ENCODE assay signal across 29 cellular contexts in genomic region chr4:94960703-94961102, GRCh38.
"Had no signal": no experiment of that assay in that cellular context is flagged by ENCODE, and none has a peak within 500 bp of the region (broad histone marks: within the 10 kb centered on the region; RNA-seq: fewer than 3 reads in every experiment).

No MANE protein-coding gene starts in this region.

- H3K36me3 ChIP-seq: brain microvascular endothelial cell, gastroesophageal sphincter, neural progenitor cell, stomach, thyroid gland, upper lobe of left lung, WERI-Rb-1 had no signal

- H3K27me3 ChIP-seq: brain microvascular endothelial cell, gastroesophageal sphincter, neural progenitor cell, stomach, thyroid gland, upper lobe of left lung had no signal

- H3K36me3 Mint-ChIP-seq: activated CD4-positive, alpha-beta memory T cell treated with anti-CD3 and anti-CD28 coated beads for 36 hours; activated naive CD8-positive, alpha-beta T cell treated with anti-CD3 and anti-CD28 coated beads for 36 hours; stimulated activated memory B cell treated with anti-CD40 and anti-IgM and Interleukin-4, amounts not matched to agents 10 μg/mL and 1 μg/mL and 100 μg/mL, for 72 hours had no signal

- H2AFZ ChIP-seq: neural progenitor cell had no signal

- H3K4me1 ChIP-seq: stomach, thyroid gland, upper lobe of left lung had no signal

- H3K4me2 ChIP-seq: neural progenitor cell had no signal

- H3K4me3 Mint-ChIP-seq: activated CD4-positive, alpha-beta memory T cell treated with anti-CD3 and anti-CD28 coated beads for 36 hours; activated naive CD4-positive, alpha-beta T cell treated with anti-CD3 and anti-CD28 coated beads for 36 hours; activated naive CD8-positive, alpha-beta T cell treated with anti-CD3 and anti-CD28 coated beads for 36 hours; activated T-helper 1 cell treated with anti-CD3 and anti-CD28 coated beads, Interleukin-12 subunit alpha, Interleukin-12 subunit beta, Interleukin-2, Interleukin-4 antibody, amounts not matched to agents 30 ng/mL and 10 ng/mL and 1 ng/mL, durations not matched to agents 14 hours and 24 hours and 36 hours; naive thymus-derived CD8-positive, alpha-beta T cell; neural progenitor cell; stimulated activated memory B cell treated with anti-CD40 and anti-IgM and Interleukin-4, amounts not matched to agents 10 μg/mL and 1 μg/mL and 100 μg/mL, for 72 hours; T-helper 17 cell had no signal

- H3K9me3 Mint-ChIP-seq: activated T-helper 1 cell treated with anti-CD3 and anti-CD28 coated beads, Interleukin-12 subunit alpha, Interleukin-12 subunit beta, Interleukin-2, Interleukin-4 antibody, amounts not matched to agents 30 ng/mL and 10 ng/mL and 1 ng/mL, durations not matched to agents 14 hours and 24 hours and 36 hours had no signal

- ATAC-seq: activated CD4-positive, CD25-positive, alpha-beta regulatory T cell treated with anti-CD3 and anti-CD28 coated beads, Interleukin-2, amount 50 U/mL, for 24 hours; esophagus mucosa; gastroesophageal sphincter; left cardiac atrium; left ventricle myocardium superior; naive thymus-derived CD8-positive, alpha-beta T cell; right cardiac atrium; stimulated activated memory B cell treated with anti-CD40 and anti-IgM and Interleukin-4, amounts not matched to agents 10 μg/mL and 1 μg/mL and 100 μg/mL, for 72 hours; T-helper 17 cell had no signal

- H3K27ac Mint-ChIP-seq: activated CD4-positive, alpha-beta memory T cell treated with anti-CD3 and anti-CD28 coated beads for 36 hours; activated naive CD4-positive, alpha-beta T cell treated with anti-CD3 and anti-CD28 coated beads for 36 hours; activated naive CD8-positive, alpha-beta T cell treated with anti-CD3 and anti-CD28 coated beads for 36 hours; activated T-helper 1 cell treated with anti-CD3 and anti-CD28 coated beads, Interleukin-12 subunit alpha, Interleukin-12 subunit beta, Interleukin-2, Interleukin-4 antibody, amounts not matched to agents 30 ng/mL and 10 ng/mL and 1 ng/mL, durations not matched to agents 14 hours and 24 hours and 36 hours; naive thymus-derived CD8-positive, alpha-beta T cell; neural progenitor cell; stimulated activated memory B cell treated with anti-CD40 and anti-IgM and Interleukin-4, amounts not matched to agents 10 μg/mL and 1 μg/mL and 100 μg/mL, for 72 hours; T-helper 17 cell had no signal

- H3K9ac ChIP-seq: neural progenitor cell had no signal

- H3K4me3 ChIP-seq: gastroesophageal sphincter, neural progenitor cell, skin epidermis, stomach, thyroid gland, upper lobe of left lung had no signal

- H3K4me1 Mint-ChIP-seq: activated naive CD8-positive, alpha-beta T cell treated with anti-CD3 and anti-CD28 coated beads for 36 hours; naive thymus-derived CD8-positive, alpha-beta T cell; stimulated activated memory B cell treated with anti-CD40 and anti-IgM and Interleukin-4, amounts not matched to agents 10 μg/mL and 1 μg/mL and 100 μg/mL, for 72 hours; T-helper 17 cell had no signal

- DNase-seq: activated CD4-positive, alpha-beta memory T cell treated with anti-CD3 and anti-CD28 coated beads for 36 hours; activated CD4-positive, alpha-beta T cell treated with anti-CD3 and anti-CD28 coated beads for 48 hours; activated CD8-positive, alpha-beta memory T cell treated with anti-CD3 and anti-CD28 coated beads, Interleukin-2, amount 50 U/mL, for 4 hours; activated effector memory CD4-positive, alpha-beta T cell treated with anti-CD3 and anti-CD28 coated beads, Interleukin-2, amount 50 U/mL, for 16 hours; activated naive CD4-positive, alpha-beta T cell treated with anti-CD3 and anti-CD28 coated beads for 36 hours; activated naive CD8-positive, alpha-beta T cell treated with anti-CD3 and anti-CD28 coated beads for 36 hours; activated T-cell treated with anti-CD3 and anti-CD28 coated beads, Interleukin-2, amount 50 U/mL, for 1 hour; brain microvascular endothelial cell; hippocampal formation; left cardiac atrium; left ventricle myocardium superior; naive thymus-derived CD8-positive, alpha-beta T cell; occipital lobe; right cardiac atrium; stimulated activated CD4-positive, alpha-beta T cell treated with anti-CD3 and anti-CD28 coated beads, Interleukin-12 subunit alpha, Interleukin-12 subunit beta, amount 100 ng/mL, for 4 hours; stimulated activated CD4-positive, alpha-beta T cell treated with anti-CD3 and anti-CD28 coated beads, Interleukin-4, amount 100 ng/mL, for 1 hour; stomach; T-helper 17 cell; T1000; thyroid gland; upper lobe of left lung; WERI-Rb-1 had no signal

- H3K27ac ChIP-seq: brain microvascular endothelial cell, gastroesophageal sphincter, neural progenitor cell, skin epidermis, stomach, thyroid gland, upper lobe of left lung, WERI-Rb-1 had no signal

- H3K27me3 Mint-ChIP-seq: activated CD4-positive, alpha-beta memory T cell treated with anti-CD3 and anti-CD28 coated beads for 36 hours; activated naive CD8-positive, alpha-beta T cell treated with anti-CD3 and anti-CD28 coated beads for 36 hours; stimulated activated memory B cell treated with anti-CD40 and anti-IgM and Interleukin-4, amounts not matched to agents 10 μg/mL and 1 μg/mL and 100 μg/mL, for 72 hours; T-helper 17 cell had no signal

- H3K9me3 ChIP-seq: gastroesophageal sphincter, stomach, thyroid gland, upper lobe of left lung had no signal
